29 cellular contexts compared by ENCODE assay signal in genomic region chr5:131112424-131112823, GRCh38.
"Had no signal": no experiment of that assay in that cellular context is flagged by ENCODE, and none has a peak within 500 bp of the region (broad histone marks: within the 10 kb centered on the region; RNA-seq: fewer than 3 reads in every experiment).

No MANE protein-coding gene starts in this region.

- H3K27me3 Mint-ChIP-seq: activated CD4-positive, alpha-beta memory T cell treated with anti-CD3 and anti-CD28 coated beads, Interleukin-2, amount 10 ng/mL, durations not matched to agents 7 days and 5 days; activated naive CD8-positive, alpha-beta T cell treated with anti-CD3 and anti-CD28 coated beads, Interleukin-2, amount 10 ng/mL, durations not matched to agents 7 days and 5 days; activated T-helper 17 cell treated with anti-CD3 and anti-CD28 coated beads, Interleukin-2, amount 50 U/mL, for 72 hours; T-cell had no signal

- H3K9me3 Mint-ChIP-seq: activated CD4-positive, alpha-beta memory T cell treated with anti-CD3 and anti-CD28 coated beads, Interleukin-2, amount 10 ng/mL, durations not matched to agents 7 days and 5 days; activated naive CD8-positive, alpha-beta T cell treated with anti-CD3 and anti-CD28 coated beads, Interleukin-2, amount 10 ng/mL, durations not matched to agents 7 days and 5 days; activated T-helper 17 cell treated with anti-CD3 and anti-CD28 coated beads, Interleukin-2, amount 50 U/mL, for 72 hours; T-cell had no signal

- H3K36me3 Mint-ChIP-seq: activated naive CD8-positive, alpha-beta T cell treated with anti-CD3 and anti-CD28 coated beads, Interleukin-2, amount 10 ng/mL, durations not matched to agents 7 days and 5 days; T-cell had no signal

- ATAC-seq: activated T-helper 17 cell treated with anti-CD3 and anti-CD28 coated beads, Interleukin-2, amount 50 U/mL, for 72 hours; Panc1; Right ventricle myocardium inferior; T-cell had no signal

- H3K27me3 ChIP-seq: adrenal gland had no signal

- H3K36me3 ChIP-seq: adrenal gland had no signal

- H3K27ac ChIP-seq: adrenal gland, SK-N-MC had no signal

- H3K4me3 Mint-ChIP-seq: activated CD4-positive, alpha-beta memory T cell treated with anti-CD3 and anti-CD28 coated beads, Interleukin-2, amount 10 ng/mL, durations not matched to agents 7 days and 5 days; activated naive CD8-positive, alpha-beta T cell treated with anti-CD3 and anti-CD28 coated beads, Interleukin-2, amount 10 ng/mL, durations not matched to agents 7 days and 5 days; activated T-helper 17 cell treated with anti-CD3 and anti-CD28 coated beads, Interleukin-2, amount 50 U/mL, for 72 hours; T-cell had no signal

- H3K4me1 Mint-ChIP-seq: activated CD4-positive, alpha-beta memory T cell treated with anti-CD3 and anti-CD28 coated beads, Interleukin-2, amount 10 ng/mL, durations not matched to agents 7 days and 5 days; activated T-helper 17 cell treated with anti-CD3 and anti-CD28 coated beads, Interleukin-2, amount 50 U/mL, for 72 hours had no signal

- H3K4me3 ChIP-seq: adrenal gland, SK-N-MC had no signal

- DNase-seq: activated CD4-positive, alpha-beta memory T cell treated with anti-CD3 and anti-CD28 coated beads, Interleukin-2, amount 10 ng/mL, durations not matched to agents 7 days and 5 days; activated CD4-positive, alpha-beta T cell treated with anti-CD3 and anti-CD28 coated beads, Interleukin-2, amount 50 U/mL, for 1 hour; activated CD4-positive, CD25-positive, alpha-beta regulatory T cell; activated naive CD4-positive, alpha-beta T cell treated with anti-CD3 and anti-CD28 coated beads, Interleukin-2, amount 50 U/mL, for 16 hours; activated naive CD8-positive, alpha-beta T cell treated with anti-CD3 and anti-CD28 coated beads, Interleukin-2, amount 10 ng/mL, durations not matched to agents 7 days and 5 days; activated T-cell treated with anti-CD3 and anti-CD28 coated beads for 4 hours; activated T-cell treated with anti-CD3 and anti-CD28 coated beads, Interleukin-2, amount 50 U/mL, for 48 hours; adrenal gland; anterior cingulate cortex; cerebellar nuclear complex; Kasumi-1; KBM-7; NCI-H1105 treated with DMSO at 0.1 percent for 48 hours; NCI-H1436 treated with DMSO at 0.1 percent for 48 hours; NCI-H2029; NCI-H446; NCI-H524; NCI-H82; NK-92 treated with Interleukin-12 subunit alpha and Interleukin-12 subunit beta, amount 100 ng/mL, for 24 hours; OCI-M1; RPMI8226; T-cell; T-helper 2 cell; T1000 had no signal

- FAIRE-seq: TTC549 had no signal

- H3K4me1 ChIP-seq: adrenal gland had no signal

- H3K9me3 ChIP-seq: adrenal gland had no signal

- H3K27ac Mint-ChIP-seq: activated CD4-positive, alpha-beta memory T cell treated with anti-CD3 and anti-CD28 coated beads, Interleukin-2, amount 10 ng/mL, durations not matched to agents 7 days and 5 days; activated naive CD8-positive, alpha-beta T cell treated with anti-CD3 and anti-CD28 coated beads, Interleukin-2, amount 10 ng/mL, durations not matched to agents 7 days and 5 days; activated T-helper 17 cell treated with anti-CD3 and anti-CD28 coated beads, Interleukin-2, amount 50 U/mL, for 72 hours; T-cell had no signal
